In genomic region chr9:4680178-4680535, GRCh38 we compare ENCODE assay signal across 9 cellular contexts. TPM values are rescaled to one million over a fixed set of nuclear protein-coding genes. Genes with fewer than 3 reads are reported as not detected.
DNase-seq lines count a peak whose midpoint lies in the region; ATAC-seq and TF ChIP-seq lines count a peak whose summit lies in the region.
"Had no signal": no experiment of that assay in that cellular context is flagged by ENCODE, and none has a peak within 500 bp of the region (broad histone marks: within the 10 kb centered on the region; RNA-seq: fewer than 3 reads in every experiment).

No MANE protein-coding gene starts in this region.

- no peaks in the 10 kb centered on the region for H3K4me1 ChIP-seq in Panc1 (ENCODE audit: control insufficient read depth, insufficient read depth, low read length)
- peaks cover 19% of the 10 kb centered on the region for H3K4me1 ChIP-seq in cardiac muscle cell (ENCODE audit: low read depth)
- H3K4me1 ChIP-seq in skeletal muscle satellite cell (ENCODE audit: control insufficient read depth, insufficient read depth, low read length) = peaks cover 17% of the 10 kb centered on the region

- H3K9me3 ChIP-seq in Panc1 (ENCODE audit: control insufficient read depth, insufficient read depth, low read depth, low read length) = no peaks in the 10 kb centered on the region
- H3K9me3 ChIP-seq in cardiac muscle cell (ENCODE audit: low read depth) = no peaks in the 10 kb centered on the region
- no peaks in the 10 kb centered on the region for H3K9me3 ChIP-seq in skeletal muscle satellite cell (replicated peaks; ENCODE audit: low read length)

- POLR2A ChIA-PET in Panc1 (lab: Charles Lee) = no interaction called here

- BruUV-seq in Panc1 (replicated peaks; lab: Mats Ljungman, UMichigan) = no TSS peak

- intact Hi-C loops in Panc1 (cut with micrococcal nuclease; ENCODE audit: unreplicated experiment) = no loop called here

- peak; percentile 1 for ATAC-seq in GM19035 (IDR thresholded peaks at IDR 0.05; ENCODE audit: unreplicated experiment)
- 0 out of 2 replicates have a peak, but pooled peaks have one; percentile 8 for ATAC-seq in Panc1
- no peak for ATAC-seq in stimulated activated effector memory CD8-positive, alpha-beta T cell treated with anti-CD3 and anti-CD28 coated beads, Interleukin-12 subunit alpha, Interleukin-12 subunit beta, amount 100 ng/mL, for 72 hours
- no peak for ATAC-seq in HG02623 (IDR thresholded peaks at IDR 0.05; ENCODE audit: unreplicated experiment)

- in situ Hi-C loops in Panc1 (cut with HindIII; ENCODE audit: low pct_unique_long_range_greater_than_20kb, low sequenced_read_pairs) = no loop called here

- CTCF ChIA-PET in Panc1 (lab: Charles Lee) = no interaction called here

- no peak for DNase-seq in Panc1 (ENCODE audit: low read depth, low spot score)
- DNase-seq in cardiac muscle cell (ENCODE audit: low read depth in 1 of 2, low spot score in 1 of 2) = no peak
- no peak for DNase-seq in NCI-H1105 treated with DMSO at 0.1 percent for 48 hours (lab: John Stamatoyannopoulos, UW)
- DNase-seq in stimulated activated CD4-positive, alpha-beta T cell treated with anti-CD3 and anti-CD28 coated beads, Interleukin-4, amount 100 ng/mL, for 4 hours = no peak
- DNase-seq in stimulated activated effector memory CD8-positive, alpha-beta T cell treated with anti-CD3 and anti-CD28 coated beads, Interleukin-12 subunit alpha, Interleukin-12 subunit beta, amount 100 ng/mL, for 72 hours (ENCODE audit: low spot score in 2 of 2) = no peak

- H3K36me3 Mint-ChIP-seq in stimulated activated effector memory CD8-positive, alpha-beta T cell treated with anti-CD3 and anti-CD28 coated beads, Interleukin-12 subunit alpha, Interleukin-12 subunit beta, amount 100 ng/mL, for 72 hours = peaks cover 8% of the 10 kb centered on the region

- H3K4me2 ChIP-seq in skeletal muscle satellite cell (ENCODE audit: low read length) = peak overlapping the region; percentile 84

- peaks cover 3% of the 10 kb centered on the region; the same call in 1 of the 2 replicates for H3K36me3 ChIP-seq in Panc1 (ENCODE audit: control insufficient read depth, insufficient read depth, low read length)
- no peaks in the 10 kb centered on the region for H3K36me3 ChIP-seq in cardiac muscle cell
- H3K36me3 ChIP-seq in skeletal muscle satellite cell (ENCODE audit: insufficient read depth, low read length) = no peaks in the 10 kb centered on the region

- H3K4me1 Mint-ChIP-seq in stimulated activated effector memory CD8-positive, alpha-beta T cell treated with anti-CD3 and anti-CD28 coated beads, Interleukin-12 subunit alpha, Interleukin-12 subunit beta, amount 100 ng/mL, for 72 hours = peaks cover 18% of the 10 kb centered on the region

- H3K9me3 Mint-ChIP-seq in stimulated activated effector memory CD8-positive, alpha-beta T cell treated with anti-CD3 and anti-CD28 coated beads, Interleukin-12 subunit alpha, Interleukin-12 subunit beta, amount 100 ng/mL, for 72 hours = no peaks in the 10 kb centered on the region
- H3K9me3 Mint-ChIP-seq: IgD-negative memory B cell had no signal

- no peak for TF ChIP-seq CTCF in Panc1 (IDR thresholded peaks at IDR 0.05)
- no peak for TF ChIP-seq CTCF in cardiac muscle cell (IDR thresholded peaks at IDR 0.05; ENCODE audit: low read depth, low read length)

- no peak overlapping the region for H3K4me3 Mint-ChIP-seq in stimulated activated effector memory CD8-positive, alpha-beta T cell treated with anti-CD3 and anti-CD28 coated beads, Interleukin-12 subunit alpha, Interleukin-12 subunit beta, amount 100 ng/mL, for 72 hours
- H3K4me3 Mint-ChIP-seq: IgD-negative memory B cell had no signal

- peak overlapping the region; percentile 77 for H3K27ac ChIP-seq in Panc1 (ENCODE audit: low read length)
- H3K27ac ChIP-seq in cardiac muscle cell = peak overlapping the region; percentile 95

- H3K27ac Mint-ChIP-seq in stimulated activated effector memory CD8-positive, alpha-beta T cell treated with anti-CD3 and anti-CD28 coated beads, Interleukin-12 subunit alpha, Interleukin-12 subunit beta, amount 100 ng/mL, for 72 hours = no peak overlapping the region
- H3K27ac Mint-ChIP-seq: IgD-negative memory B cell had no signal

- peak overlapping the region; percentile 63 to 71 for H3K4me3 ChIP-seq in Panc1 (ENCODE audit: low read depth in 2 of 2, low read length in 2 of 2)
- peak overlapping the region; percentile 48 for H3K4me3 ChIP-seq in cardiac muscle cell
- H3K4me3 ChIP-seq in skeletal muscle satellite cell (ENCODE audit: low read length) = peak overlapping the region; percentile 96

- no peaks in the 10 kb centered on the region for H3K27me3 ChIP-seq in Panc1 (ENCODE audit: control insufficient read depth, insufficient read depth, low read length)
- H3K27me3 ChIP-seq in cardiac muscle cell = no peaks in the 10 kb centered on the region
- no peaks in the 10 kb centered on the region for H3K27me3 ChIP-seq in skeletal muscle satellite cell (ENCODE audit: control insufficient read depth, insufficient read depth, low read length)

- peak overlapping the region; percentile 86 for H3K9ac ChIP-seq in skeletal muscle satellite cell (ENCODE audit: low read depth, low read length)

RNA-seq across cellular contexts. Expression of gene CDC37L1, which starts 0.8 kb away (rescaled TPM):
- 3.0 TPM for total RNA-seq in Panc1 (2021; ENCODE audit: unreplicated experiment)
- 2.6 TPM for polyA plus RNA-seq in Panc1 (2012; ENCODE audit: insufficient read length)
- 23.1 and 39.2 TPM in 2 replicates for total RNA-seq in cardiac muscle cell
- 19.6 and 27.9 TPM in 2 replicates for polyA plus RNA-seq in cardiac muscle cell
- total RNA-seq in skeletal muscle satellite cell (2012; rRNA removed) = 11.8 and 13.9 TPM in 2 replicates

RNA-seq across cellular contexts. Expression of gene SPATA6L, which starts 13.9 kb away (rescaled TPM):
- total RNA-seq in Panc1 (2021; ENCODE audit: unreplicated experiment) (0.13 TPM), cardiac muscle cell (0.46 and 0.63 TPM in 2 replicates)
- polyA plus RNA-seq in Panc1 (2012; ENCODE audit: insufficient read length) = 0.45 TPM
- 1.3 and 2.2 TPM in 2 replicates for polyA plus RNA-seq in cardiac muscle cell
- total RNA-seq in skeletal muscle satellite cell (2012; rRNA removed) = 0.25 and 0.66 TPM in 2 replicates
- polyA plus RNA-seq: IgD-negative memory B cell had no signal

RNA-seq across cellular contexts. Expression of gene PLPP6, which starts 18.1 kb away (rescaled TPM):
- total RNA-seq in Panc1 (2021; ENCODE audit: unreplicated experiment) (1.8 TPM), cardiac muscle cell (14.7 and 15.8 TPM in 2 replicates)
- 1.6 TPM for polyA plus RNA-seq in Panc1 (2012; ENCODE audit: insufficient read length)
- 11.7 and 18.8 TPM in 2 replicates for polyA plus RNA-seq in cardiac muscle cell
- total RNA-seq in skeletal muscle satellite cell (2012; rRNA removed) = 6.3 and 7.9 TPM in 2 replicates

Comparison
In these comparisons a context has a peak if more than half of its experiments do, and no peak if none do; other contexts are left out.
1. ATAC-seq: peak in GM19035 (single experiment) and Panc1 (single experiment); none in stimulated activated effector memory CD8-positive, alpha-beta T cell treated with anti-CD3 and anti-CD28 coated beads, Interleukin-12 subunit alpha, Interleukin-12 subunit beta, amount 100 ng/mL, for 72 hours (single experiment) and HG02623 (single experiment).
2. Peak in every context shown above with its lines, with median percentiles within 50 percentile points of each other: H3K4me3 ChIP-seq.